10 cellular contexts compared by ENCODE assay signal in genomic region chr4:10089346-10089745, GRCh38. TPM values are rescaled to one million over a fixed set of nuclear protein-coding genes. Genes with fewer than 3 reads are reported as not detected.
DNase-seq lines count a peak whose midpoint lies in the region; ATAC-seq and TF ChIP-seq lines count a peak whose summit lies in the region.
"Had no signal": no experiment of that assay in that cellular context is flagged by ENCODE, and none has a peak within 500 bp of the region (broad histone marks: within the 10 kb centered on the region; RNA-seq: fewer than 3 reads in every experiment).

No MANE protein-coding gene starts in this region.

- ATAC-seq in IMR-90 (ENCODE audit: low read depth) (no peak), esophagus mucosa (peak; percentile 32), HG03521 (IDR thresholded peaks at IDR 0.05; ENCODE audit: unreplicated experiment) (no peak), GM19467 (IDR thresholded peaks at IDR 0.05; ENCODE audit: unreplicated experiment) (no peak)
- no peak for ATAC-seq in naive thymus-derived CD4-positive, alpha-beta T cell
- ATAC-seq: activated CD4-positive, CD25-positive, alpha-beta regulatory T cell treated with anti-CD3 and anti-CD28 coated beads, Interleukin-2, amount 50 U/mL, for 24 hours had no signal

- no peak overlapping the region for H2AFZ ChIP-seq in IMR-90 (replicated peaks; ENCODE audit: low read length, poor library complexity)

- H3K4ac ChIP-seq in IMR-90 (ENCODE audit: low read depth, low read length) = no peak overlapping the region

- no peak overlapping the region for H2BK5ac ChIP-seq in IMR-90 (ENCODE audit: low read depth, low read length, poor library complexity, severe bottlenecking)

- H4K5ac ChIP-seq in IMR-90 (ENCODE audit: low read depth, low read length) = no peak overlapping the region

- H3K36me3 ChIP-seq in IMR-90 (ENCODE audit: control insufficient read depth, insufficient read depth, low read length) = peaks cover 95% of the 10 kb centered on the region
- H3K36me3 ChIP-seq in naive thymus-derived CD4-positive, alpha-beta T cell (ENCODE audit: control insufficient read depth in 2 of 3, insufficient read depth in 3 of 3, low read length in 3 of 3) = peaks cover 34 to 94% (median 75%) of the 10 kb centered on the region in 3 experiments
- H3K36me3 ChIP-seq in prostate gland = peaks cover 0 to 38% of the 10 kb centered on the region in 2 donors
- peaks cover 93% of the 10 kb centered on the region for H3K36me3 ChIP-seq in CD4-positive, alpha-beta memory T cell (ENCODE audit: insufficient read depth, low read length)

- no peak overlapping the region for H3K4me3 Mint-ChIP-seq in naive thymus-derived CD4-positive, alpha-beta T cell
- no peak overlapping the region for H3K4me3 Mint-ChIP-seq in CD4-positive, alpha-beta memory T cell

- peaks cover 99% of the 10 kb centered on the region for H4K20me1 ChIP-seq in IMR-90 (ENCODE audit: insufficient read depth, low read length)

- no peak for TF ChIP-seq RAD21 in IMR-90 (IDR thresholded peaks at IDR 0.05; ENCODE audit: low read length)

- H3K18ac ChIP-seq in IMR-90 (ENCODE audit: low read depth, low read length) = no peak overlapping the region

- H3K14ac ChIP-seq in IMR-90 (replicated peaks; ENCODE audit: low read depth, low read length) = no peak overlapping the region

- H3K27ac Mint-ChIP-seq in naive thymus-derived CD4-positive, alpha-beta T cell = peak overlapping the region in 5 of 9 donors; percentile 16 to 67 (median 29)
- H3K27ac Mint-ChIP-seq in CD4-positive, alpha-beta memory T cell = peak overlapping the region in 3 of 7 donors; percentile 55 to 76 (median 60)

- TF ChIP-seq POLR2A in IMR-90 (IDR thresholded peaks at IDR 0.05; ENCODE audit: low read depth, low read length) = no peak
- no peak for TF ChIP-seq POLR2A in prostate gland (IDR thresholded peaks at IDR 0.05)

- H4K91ac ChIP-seq in IMR-90 (ENCODE audit: insufficient read depth, low read depth, low read length) = no peak overlapping the region

- H3K27me3 Mint-ChIP-seq in naive thymus-derived CD4-positive, alpha-beta T cell = no peaks in the 10 kb centered on the region
- H3K27me3 Mint-ChIP-seq in CD4-positive, alpha-beta memory T cell = no peaks in the 10 kb centered on the region

- intact Hi-C loops in IMR-90 (cut with micrococcal nuclease) = no loop called here
- intact Hi-C loops in naive thymus-derived CD4-positive, alpha-beta T cell (cut with micrococcal nuclease) = no loop called here
- intact Hi-C loops in prostate gland (cut with DNase I) = no loop called here
- intact Hi-C loops in CD4-positive, alpha-beta memory T cell (cut with micrococcal nuclease) = no loop called here

- peaks cover 33 to 89% of the 10 kb centered on the region in 2 experiments for H3K79me1 ChIP-seq in IMR-90 (ENCODE audit: low read depth in 1 of 2, low read length in 2 of 2)

- H2BK20ac ChIP-seq in IMR-90 (ENCODE audit: low read depth, low read length) = no peak overlapping the region

- peaks cover 26% of the 10 kb centered on the region for H3K9me1 ChIP-seq in IMR-90 (ENCODE audit: insufficient read depth, low read length)

- no peak overlapping the region for H2AK9ac ChIP-seq in IMR-90 (replicated peaks; ENCODE audit: low read depth, low read length, poor library complexity)

- H3K9ac ChIP-seq in IMR-90 (ENCODE audit: low read depth, low read length) = no peak overlapping the region

- no peak overlapping the region; the same call in 1 of the 2 replicates for H3K27ac ChIP-seq in IMR-90 (ENCODE audit: insufficient read depth, low read length)
- peak overlapping the region; percentile 4 for H3K27ac ChIP-seq in naive thymus-derived CD4-positive, alpha-beta T cell (ENCODE audit: low read depth, low read length)
- no peak overlapping the region for H3K27ac ChIP-seq in prostate gland
- no peak overlapping the region for H3K27ac ChIP-seq in CD4-positive, alpha-beta memory T cell (ENCODE audit: low read depth, low read length)

- peaks cover 19 to 46% (median 36%) of the 10 kb centered on the region in 7 donors for H3K4me1 Mint-ChIP-seq in naive thymus-derived CD4-positive, alpha-beta T cell
- peaks cover 15 to 52% (median 34%) of the 10 kb centered on the region in 4 donors for H3K4me1 Mint-ChIP-seq in CD4-positive, alpha-beta memory T cell

- DNase-seq in Caki2 (ENCODE audit: low read depth) (peak; percentile 27), IMR-90 (no peak), prostate gland (ENCODE audit: low spot score) (no peak)
- no peak for DNase-seq in naive thymus-derived CD4-positive, alpha-beta T cell
- no peak for DNase-seq in CD4-positive, alpha-beta memory T cell
- DNase-seq: NCI-H446 had no signal

- peaks cover 19% of the 10 kb centered on the region for H3K4me1 ChIP-seq in IMR-90 (ENCODE audit: control insufficient read depth, insufficient read depth, low read length)
- peaks cover 16 to 30% of the 10 kb centered on the region in 2 donors for H3K4me1 ChIP-seq in naive thymus-derived CD4-positive, alpha-beta T cell (ENCODE audit: control insufficient read depth in 2 of 2, insufficient read depth in 2 of 2, low read length in 2 of 2)
- H3K4me1 ChIP-seq in prostate gland (replicated peaks) = no peaks in the 10 kb centered on the region
- peaks cover 41% of the 10 kb centered on the region for H3K4me1 ChIP-seq in CD4-positive, alpha-beta memory T cell (ENCODE audit: insufficient read depth, low read length)

- H3K4me3 ChIP-seq in IMR-90 (ENCODE audit: insufficient read depth, low read depth, low read length) (no peak overlapping the region), prostate gland (no peak overlapping the region)
- H3K4me3 ChIP-seq in naive thymus-derived CD4-positive, alpha-beta T cell (ENCODE audit: low read length) = no peak overlapping the region
- H3K4me3 ChIP-seq in CD4-positive, alpha-beta memory T cell (ENCODE audit: low read length in 2 of 2) = no peak overlapping the region

- BruUV-seq in IMR-90 (replicated peaks; lab: Mats Ljungman, UMichigan) = no TSS peak

- H3K9me3 Mint-ChIP-seq in naive thymus-derived CD4-positive, alpha-beta T cell = no peaks in the 10 kb centered on the region
- no peaks in the 10 kb centered on the region for H3K9me3 Mint-ChIP-seq in CD4-positive, alpha-beta memory T cell

- H4K8ac ChIP-seq in IMR-90 (ENCODE audit: low read depth in 2 of 2, low read length in 2 of 2) = no peak overlapping the region

- no peak overlapping the region for H2BK15ac ChIP-seq in IMR-90 (ENCODE audit: low read depth, low read length)

- no peak overlapping the region for H3K56ac ChIP-seq in IMR-90 (ENCODE audit: extremely low read depth, insufficient read depth, low read length)

- WGBS in IMR-90 (ENCODE audit: extremely low coverage in 2 of 2, insufficient read length in 1 of 2), 2 experiments = 100% methylated on average over 5 of the region's 11 CpGs; no CpG with 5 or more reads in 1 of the 2 experiments
- WGBS in prostate gland = 68% methylated on average over 11 of the region's 11 CpGs

- POLR2A ChIA-PET in IMR-90 (lab: Charles Lee; ENCODE audit: unreplicated experiment) = interaction anchor here (0.6 kb wide), 1 partner anchor 110 kb away, joined by 8 read pairs; no protein-coding TSS in a partner anchor
- POLR2A ChIA-PET in naive thymus-derived CD4-positive, alpha-beta T cell (lab: Charles Lee) = no interaction called here
- POLR2A ChIA-PET in CD4-positive, alpha-beta memory T cell (lab: Charles Lee; ENCODE audit: partially characterized antibody) = no interaction called here

- H3K9me3 ChIP-seq in IMR-90 (ENCODE audit: control insufficient read depth, insufficient read depth, low read length) (no peaks in the 10 kb centered on the region), prostate gland (no peaks in the 10 kb centered on the region)
- no peaks in the 10 kb centered on the region for H3K9me3 ChIP-seq in naive thymus-derived CD4-positive, alpha-beta T cell (ENCODE audit: control insufficient read depth in 2 of 3, low read length in 3 of 3)
- no peaks in the 10 kb centered on the region for H3K9me3 ChIP-seq in CD4-positive, alpha-beta memory T cell (ENCODE audit: control insufficient read depth in 1 of 2, low read length in 2 of 2)

- no peak overlapping the region for H2BK120ac ChIP-seq in IMR-90 (ENCODE audit: low read depth, low read length)

- H3K23ac ChIP-seq in IMR-90 (ENCODE audit: low read depth, low read length) = no peak overlapping the region

- CTCF ChIA-PET in IMR-90 (lab: Yijun Ruan, JAX) = no interaction called here
- CTCF ChIA-PET in naive thymus-derived CD4-positive, alpha-beta T cell (lab: Charles Lee) = interaction anchor here (0.9 kb wide), 1 partner anchor 11 kb away, joined by 3 read pairs; no protein-coding TSS in a partner anchor
- CTCF ChIA-PET in CD4-positive, alpha-beta memory T cell (lab: Charles Lee; ENCODE audit: partially characterized antibody) = interaction anchor here (1.0 to 1.7 kb wide), 2 partner anchors 29 to 31 kb away, joined by 3 to 4 read pairs; no protein-coding TSS in a partner anchor

- no peak overlapping the region for H3K4me2 ChIP-seq in IMR-90 (ENCODE audit: low read depth, low read length)

- no peak overlapping the region for H2AK5ac ChIP-seq in IMR-90 (ENCODE audit: low read depth, low read length)

- in situ Hi-C loops in Caki2 (cut with HindIII; ENCODE audit: low pct_unique_long_range_greater_than_20kb, low sequenced_read_pairs) (no loop called here), IMR-90 (cut with MboI; ENCODE audit: low sequenced_read_pairs) (loop anchor here (25.0 kb wide), 2 partner anchors 98 to 1652 kb away; partner anchors contain the start of genes ACOX3 and TRMT44)

- dilution Hi-C loops in IMR-90 (cut with HindIII; ENCODE audit: low sequenced_read_pairs, unreplicated experiment) = no loop called here

- no peaks in the 10 kb centered on the region for H3K27me3 ChIP-seq in IMR-90 (ENCODE audit: control insufficient read depth, insufficient read depth, low read length)
- no peaks in the 10 kb centered on the region for H3K27me3 ChIP-seq in naive thymus-derived CD4-positive, alpha-beta T cell (ENCODE audit: control insufficient read depth in 2 of 2, insufficient read depth in 2 of 2, low read length in 2 of 2)
- no peaks in the 10 kb centered on the region for H3K27me3 ChIP-seq in prostate gland (replicated peaks; ENCODE audit: insufficient read depth)
- H3K27me3 ChIP-seq in CD4-positive, alpha-beta memory T cell (ENCODE audit: insufficient read depth, low read length) = no peaks in the 10 kb centered on the region

- TF ChIP-seq CTCF in IMR-90 (conservative IDR thresholded peaks at IDR 0.05; ENCODE audit: low read depth, low read length) (0 out of 2 replicates have a peak, but pooled peaks have one; percentile 14), prostate gland (IDR thresholded peaks at IDR 0.05) (peak in 2 of 4 experiments; percentile 26 to 41)

- peaks cover 0 to 64% (median 12%) of the 10 kb centered on the region in 5 donors for H3K36me3 Mint-ChIP-seq in naive thymus-derived CD4-positive, alpha-beta T cell
- peaks cover 44 to 92% of the 10 kb centered on the region in 2 donors for H3K36me3 Mint-ChIP-seq in CD4-positive, alpha-beta memory T cell

RNA-seq across cellular contexts. Expression of gene WDR1, which starts 27.3 kb away (rescaled TPM):
- 196 and 237 TPM in 2 replicates for total RNA-seq in Caki2 (2014; rRNA removed; shearing (Covaris generic); ENCODE audit: low replicate concordance)
- total RNA-seq in IMR-90 (2012; rRNA removed) = 782 and 992 TPM in 2 replicates
- polyA plus RNA-seq in IMR-90 (2012; rRNA removed) = 725 and 739 TPM in 2 replicates
- polyA plus RNA-seq in IMR-90 (2012; cell fraction: cytosol; rRNA removed) = 709 and 1,014 TPM in 2 replicates
- 487 and 886 TPM in 2 replicates for polyA plus RNA-seq in IMR-90 (2012; cell fraction: nucleus; rRNA removed; ENCODE audit: low replicate concordance)
- 253 TPM for total RNA-seq in esophagus mucosa
- 100 to 1,000 TPM; 242 to 470 (median 330) TPM for total RNA-seq in naive thymus-derived CD4-positive, alpha-beta T cell
- 100 to 1,000 TPM; 268 to 412 TPM for polyA plus RNA-seq in naive thymus-derived CD4-positive, alpha-beta T cell
- 100 to 1,000 TPM; 127 to 171 TPM for total RNA-seq in prostate gland
- 100 to 1,000 TPM; 295 to 298 TPM for total RNA-seq in CD4-positive, alpha-beta memory T cell
- 100 to 1,000 TPM; 337 to 348 TPM for polyA plus RNA-seq in CD4-positive, alpha-beta memory T cell
